In genomic region chr20:44025756-44026155, GRCh38 we compare ENCODE assay signal across 17 cellular contexts.
DNase-seq lines count a peak whose midpoint lies in the region; ATAC-seq, FAIRE-seq and TF ChIP-seq lines count a peak whose summit lies in the region.
"Had no signal": no experiment of that assay in that cellular context is flagged by ENCODE, and none has a peak within 500 bp of the region (broad histone marks: within the 10 kb centered on the region; RNA-seq: fewer than 3 reads in every experiment).

No MANE protein-coding gene starts in this region.

- no peak overlapping the region for H3K27ac Mint-ChIP-seq in activated CD8-positive, alpha-beta memory T cell treated with anti-CD3 and anti-CD28 coated beads, Interleukin-2, amount 10 ng/mL, durations not matched to agents 7 days and 5 days
- H3K27ac Mint-ChIP-seq: CD4-positive, alpha-beta memory T cell; H9 had no signal

- peak; percentile 34 for DNase-seq in activated CD8-positive, alpha-beta memory T cell treated with anti-CD3 and anti-CD28 coated beads, Interleukin-2, amount 50 U/mL, for 48 hours
- DNase-seq in activated CD8-positive, alpha-beta memory T cell treated with anti-CD3 and anti-CD28 coated beads, Interleukin-2, amount 10 ng/mL, durations not matched to agents 7 days and 5 days: no peak
- DNase-seq in HTR-8/SVneo (ENCODE audit: insufficient read length, low spot score): no peak
- peak; percentile 63 for DNase-seq in RWPE2 (ENCODE audit: low spot score)
- DNase-seq in sciatic nerve (ENCODE audit: low spot score): peak; percentile 9
- no peak for DNase-seq in NCI-H526 treated with DMSO at 0.1 percent for 48 hours (lab: John Stamatoyannopoulos, UW)
- no peak for DNase-seq in activated T-cell treated with anti-CD3 and anti-CD28 coated beads, Interleukin-2, amount 50 U/mL, for 48 hours
- DNase-seq: 8988T; CD4-positive, alpha-beta memory T cell; DMS79 treated with DMSO at 0.1 percent for 48 hours; H9 had no signal

- no peak for ATAC-seq in activated CD8-positive, alpha-beta memory T cell treated with anti-CD3 and anti-CD28 coated beads, Interleukin-2, amount 10 ng/mL, durations not matched to agents 7 days and 5 days
- no peak for ATAC-seq in RWPE2 (ENCODE audit: low read depth)
- no peak for ATAC-seq in sciatic nerve
- ATAC-seq: GM12878, HepG2 had no signal

- H3K4me3 Mint-ChIP-seq in activated CD8-positive, alpha-beta memory T cell treated with anti-CD3 and anti-CD28 coated beads, Interleukin-2, amount 10 ng/mL, durations not matched to agents 7 days and 5 days: no peak overlapping the region
- H3K4me3 Mint-ChIP-seq: CD14-positive monocyte; CD4-positive, alpha-beta memory T cell; H9 had no signal

- no peaks in the 10 kb centered on the region for H3K9me3 Mint-ChIP-seq in activated CD8-positive, alpha-beta memory T cell treated with anti-CD3 and anti-CD28 coated beads, Interleukin-2, amount 10 ng/mL, durations not matched to agents 7 days and 5 days (ENCODE audit: low read depth)
- H3K9me3 Mint-ChIP-seq: CD4-positive, alpha-beta memory T cell; H9 had no signal

- intact Hi-C loops in sciatic nerve (cut with DNase I): no loop called here

- no peak for TF ChIP-seq CTCF in RWPE2 (IDR thresholded peaks at IDR 0.05; ENCODE audit: poor library complexity, severe bottlenecking)

- no peak overlapping the region for H3K27ac ChIP-seq in RWPE2 (ENCODE audit: poor library complexity, severe bottlenecking)
- H3K27ac ChIP-seq: BLaER1 had no signal

- no peaks in the 10 kb centered on the region for H3K9me3 ChIP-seq in RWPE2 (ENCODE audit: severe bottlenecking)
- H3K9me3 ChIP-seq: BLaER1 had no signal

- CTCF ChIA-PET in activated CD8-positive, alpha-beta memory T cell treated with anti-CD3 and anti-CD28 coated beads, Interleukin-2, amount 10 ng/mL, durations not matched to agents 7 days and 5 days (lab: Charles Lee): no interaction called here

- peak; percentile 38 for FAIRE-seq in HTR-8/SVneo (lab: Jason Lieb, UNC)
- FAIRE-seq: GM12878, GM19239, H1, HepG2 had no signal

- no peaks in the 10 kb centered on the region for H3K36me3 ChIP-seq in RWPE2 (ENCODE audit: low read depth)
- H3K36me3 ChIP-seq: BLaER1 had no signal

- H3K4me1 ChIP-seq in RWPE2 (ENCODE audit: insufficient read depth, poor library complexity, severe bottlenecking): no peaks in the 10 kb centered on the region

- H3K27me3 Mint-ChIP-seq in activated CD8-positive, alpha-beta memory T cell treated with anti-CD3 and anti-CD28 coated beads, Interleukin-2, amount 10 ng/mL, durations not matched to agents 7 days and 5 days: peaks cover 91% of the 10 kb centered on the region

- peaks cover 39% of the 10 kb centered on the region for H3K4me1 Mint-ChIP-seq in activated CD8-positive, alpha-beta memory T cell treated with anti-CD3 and anti-CD28 coated beads, Interleukin-2, amount 10 ng/mL, durations not matched to agents 7 days and 5 days
- H3K4me1 Mint-ChIP-seq: CD14-positive monocyte had no signal

- no peak overlapping the region for H3K4me3 ChIP-seq in RWPE2 (ENCODE audit: severe bottlenecking)
- H3K4me3 ChIP-seq: BLaER1, GM12878 had no signal

- no peaks in the 10 kb centered on the region for H3K27me3 ChIP-seq in RWPE2 (ENCODE audit: insufficient read depth, poor library complexity, severe bottlenecking)

- peaks cover 4% of the 10 kb centered on the region for H3K36me3 Mint-ChIP-seq in activated CD8-positive, alpha-beta memory T cell treated with anti-CD3 and anti-CD28 coated beads, Interleukin-2, amount 10 ng/mL, durations not matched to agents 7 days and 5 days
- H3K36me3 Mint-ChIP-seq: CD14-positive monocyte; CD4-positive, alpha-beta memory T cell had no signal

Comparison
In these comparisons a context has a peak if more than half of its experiments do, and no peak if none do; other contexts are left out.
1. DNase-seq: peak in activated CD8-positive, alpha-beta memory T cell treated with anti-CD3 and anti-CD28 coated beads, Interleukin-2, amount 50 U/mL, for 48 hours (single experiment), RWPE2 (single experiment) and sciatic nerve (single experiment); none in activated CD8-positive, alpha-beta memory T cell treated with anti-CD3 and anti-CD28 coated beads, Interleukin-2, amount 10 ng/mL, durations not matched to agents 7 days and 5 days (single experiment), HTR-8/SVneo (single experiment), NCI-H526 treated with DMSO at 0.1 percent for 48 hours (single experiment) and activated T-cell treated with anti-CD3 and anti-CD28 coated beads, Interleukin-2, amount 50 U/mL, for 48 hours (0 of 2).